ENCODE assay signal across 1 cellular context in genomic region chr9:131203438-131204219, GRCh38.
TF ChIP-seq lines count a peak whose summit lies in the region.

No MANE protein-coding gene starts in this region.

TF ChIP-seq in HCT116, 20 proteins besides CTCF, POLR2A, EP300 and RAD21 (continued from another document):
- TF ChIP-seq POLR2AphosphoS5 (IDR thresholded peaks at IDR 0.05; ENCODE audit: low read depth, low read length) (no peak), FOSL1 (IDR thresholded peaks at IDR 0.05; ENCODE audit: low read depth) (no peak), REST (IDR thresholded peaks at IDR 0.05; ENCODE audit: low read depth) (no peak), CEBPB (IDR thresholded peaks at IDR 0.05; ENCODE audit: low read depth) (no peak), SIN3A (IDR thresholded peaks at IDR 0.05; ENCODE audit: low read depth) (no peak), SP1 (IDR thresholded peaks at IDR 0.05; ENCODE audit: low read depth) (no peak), ZFX (IDR thresholded peaks at IDR 0.05) (no peak), ATF3 (IDR thresholded peaks at IDR 0.05) (no peak)
